ENCODE assay signal across 17 cellular contexts in the genomic region with DNA sequence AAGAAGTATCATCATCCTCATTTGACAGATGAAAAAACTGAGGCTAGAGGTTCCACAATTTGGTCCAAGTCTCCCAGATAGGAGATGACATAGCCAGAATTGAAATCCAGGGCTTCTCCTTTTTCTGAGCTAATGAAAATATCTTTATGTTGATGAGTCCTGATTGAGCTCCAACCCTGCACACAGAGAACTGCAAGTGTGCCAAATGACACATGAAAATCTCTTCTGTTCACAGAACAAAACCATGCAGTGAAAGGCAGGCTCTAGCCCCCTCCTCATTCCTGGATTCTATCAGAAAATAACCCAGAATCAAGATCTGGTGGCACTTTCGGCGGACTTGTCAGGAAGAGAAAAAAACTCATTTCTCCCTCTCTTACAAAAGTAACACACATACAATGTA.
DNase-seq lines count a peak whose midpoint lies in the region; ATAC-seq and TF ChIP-seq lines count a peak whose summit lies in the region.
"Had no signal": no experiment of that assay in that cellular context is flagged by ENCODE, and none has a peak within 500 bp of the region (broad histone marks: within the 10 kb centered on the region; RNA-seq: fewer than 3 reads in every experiment).

No MANE protein-coding gene starts in this region.

- H3K79me2 ChIP-seq in PC-3 (ENCODE audit: low read length): no peaks in the 10 kb centered on the region

- H3K14ac ChIP-seq in mesenchymal stem cell (ENCODE audit: low read length in 2 of 2): no peak overlapping the region

- H3K27me3 ChIP-seq in PC-3 (ENCODE audit: low read length) (no peaks in the 10 kb centered on the region), mesenchymal stem cell (ENCODE audit: control insufficient read depth in 1 of 2, insufficient read depth in 1 of 2, low read length in 2 of 2) (no peaks in the 10 kb centered on the region), aorta (ENCODE audit: control insufficient read depth in 1 of 2, insufficient read depth in 2 of 2, low read length in 1 of 2) (no peaks in the 10 kb centered on the region)
- H3K27me3 ChIP-seq: BE2C had no signal

- no peaks in the 10 kb centered on the region for H3K9me2 ChIP-seq in PC-3 (replicated peaks; ENCODE audit: low read length)

- no CpG with 5 or more reads among the region's 2 CpGs for WGBS in mesenchymal stem cell
- WGBS in aorta, 2 donors: 38 to 41% methylated on average over 2 of the region's 2 CpGs

- H3F3A ChIP-seq in PC-3 (ENCODE audit: low read length, unreplicated experiment): no peaks in the 10 kb centered on the region

- H3K4me1 Mint-ChIP-seq in Calu3 (ENCODE audit: low read depth, unreplicated experiment): peaks cover 54% of the 10 kb centered on the region
- H3K4me1 Mint-ChIP-seq: CD4-positive, alpha-beta memory T cell had no signal

- no peak overlapping the region for H3K4ac ChIP-seq in mesenchymal stem cell (ENCODE audit: low read depth in 1 of 2, low read length in 2 of 2)

- H3K4me3 Mint-ChIP-seq in Calu3 (ENCODE audit: low read depth, unreplicated experiment): no peak overlapping the region
- H3K4me3 Mint-ChIP-seq: CD4-positive, alpha-beta memory T cell; HFFc6 had no signal

- ATAC-seq in PC-3 (0 out of 2 replicates have a peak, but pooled peaks have one; percentile 13), aorta (ENCODE audit: low FRiP score) (no peak), GM18519 (IDR thresholded peaks at IDR 0.05; ENCODE audit: low FRiP score, unreplicated experiment) (no peak)
- ATAC-seq: HepG2 had no signal

- CTCF ChIA-PET in Calu3 (lab: Charles Lee) (no interaction called here), PC-3 (lab: Charles Lee) (no interaction called here)

- H3K27me3 Mint-ChIP-seq in Calu3 (ENCODE audit: unreplicated experiment): no peaks in the 10 kb centered on the region

- H4K8ac ChIP-seq in mesenchymal stem cell (ENCODE audit: low read length): no peak overlapping the region

- peaks cover 17% of the 10 kb centered on the region for H3K79me1 ChIP-seq in mesenchymal stem cell (replicated peaks; ENCODE audit: low read length, poor library complexity, severe bottlenecking)

- H3K27ac ChIP-seq in PC-3 (ENCODE audit: low read length): 0 out of 2 replicates have a peak overlapping the region, but pooled peaks have one; percentile 74
- H3K27ac ChIP-seq in caudate nucleus (ENCODE audit: low read depth, low read length): peak overlapping the region; percentile 69
- no peak overlapping the region for H3K27ac ChIP-seq in mesenchymal stem cell (ENCODE audit: low read length, poor library complexity, severe bottlenecking)
- no peak overlapping the region for H3K27ac ChIP-seq in aorta (ENCODE audit: low read depth in 1 of 2, low read length in 2 of 2)
- H3K27ac ChIP-seq: C4-2B had no signal

- H2AK5ac ChIP-seq in mesenchymal stem cell (ENCODE audit: low read length, severe bottlenecking): no peak overlapping the region

- no peak overlapping the region for H2AFZ ChIP-seq in PC-3 (ENCODE audit: low read length)
- H2AFZ ChIP-seq in mesenchymal stem cell (ENCODE audit: low read depth, low read length): no peak overlapping the region

- no peaks in the 10 kb centered on the region for H3K36me3 ChIP-seq in PC-3 (ENCODE audit: low read depth, low read length)
- H3K36me3 ChIP-seq in mesenchymal stem cell (ENCODE audit: control insufficient read depth in 1 of 2, insufficient read depth in 2 of 2, low read depth in 1 of 2, low read length in 2 of 2): no peaks in the 10 kb centered on the region
- no peaks in the 10 kb centered on the region for H3K36me3 ChIP-seq in aorta (ENCODE audit: control insufficient read depth in 1 of 2, insufficient read depth in 2 of 2, low read length in 1 of 2)
- H3K36me3 ChIP-seq: BE2C had no signal

- no peak overlapping the region for H2BK12ac ChIP-seq in mesenchymal stem cell (ENCODE audit: low read length in 2 of 2)

- H4K20me1 ChIP-seq in PC-3 (ENCODE audit: low read length): no peaks in the 10 kb centered on the region

- H3K4me1 ChIP-seq in PC-3 (ENCODE audit: insufficient read depth, low read length) (peaks cover 20% of the 10 kb centered on the region), mesenchymal stem cell (ENCODE audit: control insufficient read depth, insufficient read depth, low read depth, low read length) (no peaks in the 10 kb centered on the region), aorta (ENCODE audit: control insufficient read depth in 1 of 2, insufficient read depth in 2 of 2, low read length in 2 of 2) (peaks cover 4% of the 10 kb centered on the region in 2 donors)
- H3K4me1 ChIP-seq: BE2C had no signal

- BruUV-seq in Calu3 (replicated peaks; lab: Mats Ljungman, UMichigan) (no TSS peak), PC-3 (replicated peaks; lab: Mats Ljungman, UMichigan) (no TSS peak)

- H3K9me3 ChIP-seq in PC-3 (ENCODE audit: low read length) (no peaks in the 10 kb centered on the region), mesenchymal stem cell (ENCODE audit: control insufficient read depth, low read length) (no peaks in the 10 kb centered on the region), aorta (ENCODE audit: control insufficient read depth, low read length) (no peaks in the 10 kb centered on the region)
- H3K9me3 ChIP-seq: BE2C had no signal

- no peak overlapping the region for H2BK5ac ChIP-seq in mesenchymal stem cell (ENCODE audit: low read depth, low read length, poor library complexity, severe bottlenecking)

- H3K4me3 ChIP-seq in PC-3 (ENCODE audit: low read length): no peak overlapping the region
- no peak overlapping the region for H3K4me3 ChIP-seq in mesenchymal stem cell (ENCODE audit: insufficient read depth in 1 of 2, low read depth in 1 of 2, low read length in 2 of 2)
- no peak overlapping the region for H3K4me3 ChIP-seq in aorta (ENCODE audit: low read length in 2 of 2)

- H3K4me2 ChIP-seq in PC-3 (ENCODE audit: low read length) (no peak overlapping the region), mesenchymal stem cell (ENCODE audit: low read length, poor library complexity, severe bottlenecking) (no peak overlapping the region)

- H2BK15ac ChIP-seq in mesenchymal stem cell (ENCODE audit: low read depth, poor library complexity, severe bottlenecking): no peak overlapping the region

- no peaks in the 10 kb centered on the region for H3K9me3 Mint-ChIP-seq in Calu3 (ENCODE audit: low read depth, unreplicated experiment)
- H3K9me3 Mint-ChIP-seq: HFFc6 had no signal

- intact Hi-C loops in Calu3 (cut with micrococcal nuclease; ENCODE audit: unreplicated experiment): no loop called here
- intact Hi-C loops in PC-3 (cut with micrococcal nuclease): loop anchor here (5.0 to 10.0 kb wide), 2 partner anchors 39 to 49 kb away; no protein-coding TSS in a partner anchor
- intact Hi-C loops in aorta (cut with DNase I): loop anchor here in 1 of 2 donors (10.0 kb wide), 1 partner anchor 49 kb away; no protein-coding TSS in a partner anchor

- no peak overlapping the region for H2BK120ac ChIP-seq in mesenchymal stem cell (ENCODE audit: low read depth, low read length)

- POLR2A ChIA-PET in PC-3 (lab: Charles Lee; ENCODE audit: unreplicated experiment): interaction anchor here (0.7 kb wide), 1 partner anchor 17 kb away, joined by 3 read pairs; no protein-coding TSS in a partner anchor

- DNase-seq in Calu3 (no peak), PC-3 (no peak), caudate nucleus (lab: John Stamatoyannopoulos, UW) (no peak), mesenchymal stem cell (no peak), aorta (no peak), T-helper 2 cell (no peak), HT-29 (ENCODE audit: low spot score) (no peak)
- DNase-seq: BE2C; CD4-positive, alpha-beta memory T cell; DMS153; DMS79 treated with DMSO at 0.1 percent for 48 hours; EL; HCEC 1CT; HFFc6 had no signal

- no peak overlapping the region for H4K91ac ChIP-seq in mesenchymal stem cell (ENCODE audit: low read length)

- no peaks in the 10 kb centered on the region for H3K36me3 Mint-ChIP-seq in Calu3 (ENCODE audit: insufficient read depth, unreplicated experiment)
- H3K36me3 Mint-ChIP-seq: CD4-positive, alpha-beta memory T cell had no signal

- H3K27ac Mint-ChIP-seq in Calu3 (ENCODE audit: unreplicated experiment): peak overlapping the region; percentile 81
- H3K27ac Mint-ChIP-seq: CD4-positive, alpha-beta memory T cell; HFFc6 had no signal

- no peak overlapping the region for H3K9ac ChIP-seq in PC-3 (ENCODE audit: low read length)
- peak overlapping the region; percentile 12 for H3K9ac ChIP-seq in mesenchymal stem cell (ENCODE audit: low read length)

- TF ChIP-seq CTCF in Calu3 (IDR thresholded peaks at IDR 0.05; ENCODE audit: unreplicated experiment) (no peak), PC-3 (conservative IDR thresholded peaks at IDR 0.05; ENCODE audit: low read depth, low read length) (no peak)

- no peak overlapping the region for H3K18ac ChIP-seq in mesenchymal stem cell (ENCODE audit: low read depth in 1 of 2, low read length in 2 of 2)

- no peak overlapping the region for H3K23ac ChIP-seq in mesenchymal stem cell (ENCODE audit: low read length in 2 of 2)

Comparison
In these comparisons a context has a peak if more than half of its experiments do, and no peak if none do; other contexts are left out.
1. H3K27ac ChIP-seq: peak in PC-3 (single experiment) and caudate nucleus (single experiment); none in mesenchymal stem cell (single experiment) and aorta (0 of 2).